In genomic region chr6:158605266-158605878, GRCh38 we compare ENCODE assay signal across 8 cellular contexts. TPM values are rescaled to one million over a fixed set of nuclear protein-coding genes. Genes with fewer than 3 reads are reported as not detected.
DNase-seq lines count a peak whose midpoint lies in the region; ATAC-seq and TF ChIP-seq lines count a peak whose summit lies in the region.

No MANE protein-coding gene starts in this region.

- no peak overlapping the region for H2AFZ ChIP-seq in SU-DHL-6 (ENCODE audit: low read depth, low read length, severe bottlenecking)

- DNase-seq in GM04504 (ENCODE audit: low read depth) (peak; percentile 58), NB4 (ENCODE audit: low read depth) (peak; percentile 67), amygdala (lab: John Stamatoyannopoulos, UW) (peak in 41 of 56 donors; percentile 5 to 82 (median 35)), right atrium auricular region (ENCODE audit: low spot score) (peak; percentile 59), retinal pigment epithelial cell (ENCODE audit: low read depth) (peak; percentile 34)

- no peak for TF ChIP-seq POLR2A in NB4 (IDR thresholded peaks at IDR 0.05; ENCODE audit: extremely low read depth, insufficient read length)

- no peaks in the 10 kb centered on the region for H3K9me3 ChIP-seq in SU-DHL-6 (ENCODE audit: insufficient read depth, low read length)
- H3K9me3 ChIP-seq in right atrium auricular region, result no peaks in the 10 kb centered on the region

- H3F3A ChIP-seq in SU-DHL-6 (ENCODE audit: insufficient read depth), result no peaks in the 10 kb centered on the region

- no peak overlapping the region for H3K9ac ChIP-seq in SU-DHL-6 (ENCODE audit: low read length)

- H3K4me3 ChIP-seq in NB4 (ENCODE audit: low read depth, low read length) (no peak overlapping the region), SU-DHL-6 (ENCODE audit: insufficient read depth, low read length, poor library complexity, severe bottlenecking) (no peak overlapping the region), right atrium auricular region (no peak overlapping the region), retinal pigment epithelial cell (ENCODE audit: low read length) (no peak overlapping the region)

- ATAC-seq in HG03520 (IDR thresholded peaks at IDR 0.05; ENCODE audit: unreplicated experiment), result no peak
- ATAC-seq in HG03135 (IDR thresholded peaks at IDR 0.05; ENCODE audit: unreplicated experiment), result no peak

- no peak overlapping the region for H3K4me2 ChIP-seq in SU-DHL-6 (ENCODE audit: low read depth, low read length, poor library complexity, severe bottlenecking)

- H4K20me1 ChIP-seq in SU-DHL-6 (ENCODE audit: low read depth, low read length), result no peaks in the 10 kb centered on the region

- no peaks in the 10 kb centered on the region for H3K9me2 ChIP-seq in SU-DHL-6 (replicated peaks; ENCODE audit: insufficient read depth, low read length)

- H3K27me3 ChIP-seq in SU-DHL-6 (ENCODE audit: low read length), result no peaks in the 10 kb centered on the region
- H3K27me3 ChIP-seq in right atrium auricular region, result no peaks in the 10 kb centered on the region

- H3K36me3 ChIP-seq in SU-DHL-6 (ENCODE audit: low read length) (no peaks in the 10 kb centered on the region), right atrium auricular region (peaks cover 29% of the 10 kb centered on the region)

- H3K4me1 ChIP-seq in right atrium auricular region, result peaks cover 0 to 14% of the 10 kb centered on the region in 2 donors

- H3K27ac ChIP-seq in SU-DHL-6 (ENCODE audit: low read depth, low read length) (no peak overlapping the region), right atrium auricular region (no peak overlapping the region)

- no peaks in the 10 kb centered on the region for H3K79me2 ChIP-seq in SU-DHL-6 (ENCODE audit: insufficient read depth, low read length)

- TF ChIP-seq CTCF in NB4 (IDR thresholded peaks at IDR 0.05; ENCODE audit: low read depth, low read length), result peak; percentile 58
- TF ChIP-seq CTCF in SU-DHL-6 (IDR thresholded peaks at IDR 0.05; ENCODE audit: insufficient read depth, low read length, poor library complexity, severe bottlenecking), result peak; percentile 47
- peak; percentile 66 to 84 for TF ChIP-seq CTCF in right atrium auricular region (IDR thresholded peaks at IDR 0.05)
- TF ChIP-seq CTCF in retinal pigment epithelial cell (conservative IDR thresholded peaks at IDR 0.05; ENCODE audit: low read depth, low read length), result peak; percentile 82

RNA-seq across cellular contexts. Expression of gene DYNLT1, which starts 39.2 kb away (rescaled TPM):
- total RNA-seq in right atrium auricular region, result 10 to 100 TPM; 57.3 to 91.5 TPM

RNA-seq across cellular contexts. Expression of gene SYTL3, which starts 44.5 kb away (rescaled TPM):
- 1 to 10 TPM; 4.2 to 5.6 TPM for total RNA-seq in right atrium auricular region

RNA-seq across cellular contexts. Expression of gene TMEM181, which starts 45.5 kb away (rescaled TPM):
- 10 to 100 TPM; 13.9 to 14.4 TPM for total RNA-seq in right atrium auricular region
